ENCODE assay signal across 14 cellular contexts in genomic region chr11:57662893-57663292, GRCh38. TPM values are rescaled to one million over a fixed set of nuclear protein-coding genes. Genes with fewer than 3 reads are reported as not detected.
DNase-seq lines count a peak whose midpoint lies in the region; ATAC-seq and TF ChIP-seq lines count a peak whose summit lies in the region.
"Had no signal": no experiment of that assay in that cellular context is flagged by ENCODE, and none has a peak within 500 bp of the region (broad histone marks: within the 10 kb centered on the region; RNA-seq: fewer than 3 reads in every experiment).

No MANE protein-coding gene starts in this region.

- no peaks in the 10 kb centered on the region for H3K9me3 ChIP-seq in OCI-LY3 (ENCODE audit: insufficient read depth, low read length)

- 0 out of 2 replicates have a peak, but pooled peaks have one; percentile 2 for TF ChIP-seq CTCF in AG10803 (conservative IDR thresholded peaks at IDR 0.05; ENCODE audit: low read length)
- peak; percentile 3 for TF ChIP-seq CTCF in GM12864 (IDR thresholded peaks at IDR 0.05; ENCODE audit: low read depth, low read length, missing control alignments)
- peak; percentile 49 for TF ChIP-seq CTCF in OCI-LY3 (IDR thresholded peaks at IDR 0.05; ENCODE audit: low read depth, low read length)
- no peak for TF ChIP-seq CTCF in endothelial cell (IDR thresholded peaks at IDR 0.05; ENCODE audit: unreplicated experiment)

- no peak for DNase-seq in AG10803 (ENCODE audit: low read depth)
- no peak for DNase-seq in GM12864 (ENCODE audit: low read depth)
- no peak for DNase-seq in COR-L47 (lab: John Stamatoyannopoulos, UW)
- DNase-seq in effector CD4-positive, alpha-beta T cell: no peak
- DNase-seq in endothelial cell (ENCODE audit: low spot score): no peak
- no peak for DNase-seq in pons (ENCODE audit: low spot score)
- DNase-seq: activated T-cell treated with anti-CD3 and anti-CD28 coated beads, Interleukin-2, amount 50 U/mL, for 1 hour; brain microvascular endothelial cell; CD4-positive, alpha-beta memory T cell; naive B cell; NCI-H1417 treated with DMSO at 0.1 percent for 48 hours had no signal

- H3K9ac ChIP-seq in OCI-LY3 (ENCODE audit: low read length): no peak overlapping the region

- peaks cover 13% of the 10 kb centered on the region for H3K27me3 Mint-ChIP-seq in endothelial cell (ENCODE audit: unreplicated experiment)
- H3K27me3 Mint-ChIP-seq: naive B cell had no signal

- H3K4me3 ChIP-seq in AG10803 (ENCODE audit: low read length) (no peak overlapping the region), GM12864 (ENCODE audit: low read depth, low read length) (no peak overlapping the region), OCI-LY3 (ENCODE audit: low read length) (no peak overlapping the region)
- H3K4me3 ChIP-seq: skin epidermis had no signal

- H3K36me3 ChIP-seq in OCI-LY3 (replicated peaks; ENCODE audit: low read depth, low read length): peaks cover 27% of the 10 kb centered on the region

- peaks cover 19% of the 10 kb centered on the region for H3K79me2 ChIP-seq in OCI-LY3 (ENCODE audit: low read length)

- H3K9me3 Mint-ChIP-seq in endothelial cell (ENCODE audit: unreplicated experiment): no peaks in the 10 kb centered on the region
- H3K9me3 Mint-ChIP-seq: naive B cell had no signal

- no peaks in the 10 kb centered on the region for H4K20me1 ChIP-seq in OCI-LY3 (ENCODE audit: insufficient read depth, low read length)

- peaks cover 38% of the 10 kb centered on the region for H3K36me3 Mint-ChIP-seq in endothelial cell (ENCODE audit: low read depth, unreplicated experiment)

- no peak overlapping the region for H3K4me2 ChIP-seq in OCI-LY3 (ENCODE audit: low read length)

- ATAC-seq in esophagus mucosa: peak; percentile 34

- no peaks in the 10 kb centered on the region for H3K27me3 ChIP-seq in OCI-LY3 (ENCODE audit: low read depth, low read length)
- H3K27me3 ChIP-seq: brain microvascular endothelial cell had no signal

- no peak overlapping the region for H3K4me3 Mint-ChIP-seq in endothelial cell (ENCODE audit: unreplicated experiment)

- H3K27ac ChIP-seq in OCI-LY3 (ENCODE audit: low read length): no peak overlapping the region
- H3K27ac ChIP-seq: brain microvascular endothelial cell, skin epidermis had no signal

- peaks cover 9% of the 10 kb centered on the region for H3K4me1 ChIP-seq in OCI-LY3 (ENCODE audit: low read length)

- no peak overlapping the region for H2AFZ ChIP-seq in OCI-LY3 (ENCODE audit: low read depth, low read length)

- H3K4me1 Mint-ChIP-seq in endothelial cell (ENCODE audit: unreplicated experiment): peaks cover 22% of the 10 kb centered on the region

- H3K27ac Mint-ChIP-seq in endothelial cell (ENCODE audit: unreplicated experiment): no peak overlapping the region

RNA-seq across cellular contexts. Expression of gene ZDHHC5, which starts 5.0 kb away (rescaled TPM):
- 122 TPM for total RNA-seq in esophagus mucosa
- total RNA-seq in endothelial cell (ENCODE audit: unreplicated experiment): 78.3 TPM

RNA-seq across cellular contexts. Expression of gene CLP1, which starts 5.3 kb away (rescaled TPM):
- total RNA-seq in esophagus mucosa (10.6 TPM), endothelial cell (ENCODE audit: unreplicated experiment) (31.1 TPM)

RNA-seq across cellular contexts. Expression of gene YPEL4, which starts 13.2 kb away (rescaled TPM):
- total RNA-seq in esophagus mucosa: not detected
- total RNA-seq in endothelial cell (ENCODE audit: unreplicated experiment): not detected

RNA-seq across cellular contexts. Expression of gene MED19, which starts 49.1 kb away (rescaled TPM):
- total RNA-seq in esophagus mucosa (12.8 TPM), endothelial cell (ENCODE audit: unreplicated experiment) (20.5 TPM)

RNA-seq across cellular contexts. Expression of gene TMX2, which starts 49.5 kb away (rescaled TPM):
- total RNA-seq in esophagus mucosa: 60.2 TPM
- total RNA-seq in endothelial cell (ENCODE audit: unreplicated experiment): 51.0 TPM
